Comparison of ENCODE assay signal across 10 cellular contexts in the genomic region with DNA sequence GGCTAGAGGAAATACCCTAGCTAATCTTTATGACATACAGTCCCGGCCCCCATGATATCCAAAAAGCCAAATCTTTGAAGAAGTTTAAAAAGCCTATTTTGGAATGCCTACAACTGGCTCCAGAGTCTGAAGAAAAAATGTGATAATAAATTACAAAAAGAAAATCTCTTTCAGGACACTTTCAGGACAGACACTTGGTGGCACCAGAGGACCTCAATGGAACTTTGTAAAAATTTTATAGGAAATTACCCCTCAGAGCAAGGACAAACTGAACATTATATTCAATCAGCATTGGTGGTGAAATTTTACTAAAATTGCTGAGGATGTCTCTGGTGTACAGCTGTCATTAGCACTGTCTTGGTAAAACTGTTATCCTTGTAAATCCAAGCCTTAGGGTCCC.
DNase-seq lines count a peak whose midpoint lies in the region; ATAC-seq and TF ChIP-seq lines count a peak whose summit lies in the region.
"Had no signal": no experiment of that assay in that cellular context is flagged by ENCODE, and none has a peak within 500 bp of the region (broad histone marks: within the 10 kb centered on the region; RNA-seq: fewer than 3 reads in every experiment).

No MANE protein-coding gene starts in this region.

- TF ChIP-seq CTCF in NB4 (IDR thresholded peaks at IDR 0.05; ENCODE audit: low read depth, low read length) (peak; percentile 29), epithelial cell of esophagus (IDR thresholded peaks at IDR 0.05; ENCODE audit: insufficient read depth, low read depth, low read length, missing control alignments) (peak; percentile 51), type B pancreatic cell (conservative IDR thresholded peaks at IDR 0.05) (peak; percentile 64), omental fat pad (IDR thresholded peaks at IDR 0.05) (no peak)

- H3K36me3 Mint-ChIP-seq in activated naive CD4-positive, alpha-beta T cell treated with anti-CD3 and anti-CD28 coated beads for 36 hours (ENCODE audit: low read depth), result no peaks in the 10 kb centered on the region
- H3K36me3 Mint-ChIP-seq in type B pancreatic cell, result no peaks in the 10 kb centered on the region
- no peaks in the 10 kb centered on the region for H3K36me3 Mint-ChIP-seq in activated T-helper 17 cell treated with anti-CD3 and anti-CD28 coated beads, Interleukin-2, amount 50 U/mL, for 72 hours (ENCODE audit: low read depth)

- CTCF ChIA-PET in activated naive CD4-positive, alpha-beta T cell treated with anti-CD3 and anti-CD28 coated beads for 36 hours (lab: Charles Lee), result interaction anchor here (0.6 to 2.2 kb wide), 4 partner anchors 47 to 310 kb away, joined by 3 to 6 read pairs (median 4); no protein-coding TSS in a partner anchor

- no peaks in the 10 kb centered on the region for H3K4me1 Mint-ChIP-seq in activated naive CD4-positive, alpha-beta T cell treated with anti-CD3 and anti-CD28 coated beads for 36 hours (ENCODE audit: low read depth)
- H3K4me1 Mint-ChIP-seq in type B pancreatic cell (ENCODE audit: unreplicated experiment), result no peaks in the 10 kb centered on the region
- no peaks in the 10 kb centered on the region for H3K4me1 Mint-ChIP-seq in activated T-helper 17 cell treated with anti-CD3 and anti-CD28 coated beads, Interleukin-2, amount 50 U/mL, for 72 hours

- H3K4me3 ChIP-seq in NB4 (ENCODE audit: low read depth, low read length) (no peak overlapping the region), epithelial cell of esophagus (ENCODE audit: low read length) (no peak overlapping the region)

- DNase-seq in activated naive CD4-positive, alpha-beta T cell treated with anti-CD3 and anti-CD28 coated beads for 36 hours, result peak; percentile 23
- DNase-seq in activated naive CD4-positive, alpha-beta T cell treated with Interleukin-2 at 50 U/mL for 16 hours, result no peak
- DNase-seq in NB4 (ENCODE audit: low read depth), result peak; percentile 27
- peak; percentile 4 for DNase-seq in epithelial cell of esophagus (ENCODE audit: low read depth)
- no peak for DNase-seq in type B pancreatic cell (ENCODE audit: extremely low spot score, unreplicated experiment)
- DNase-seq in omental fat pad (ENCODE audit: low spot score), result no peak
- no peak for DNase-seq in activated CD8-positive, alpha-beta memory T cell treated with anti-CD3 and anti-CD28 coated beads, Interleukin-2, amount 50 U/mL, for 4 hours
- DNase-seq: effector CD8-positive, alpha-beta T cell; left ventricle myocardium superior had no signal

- ATAC-seq in omental fat pad (ENCODE audit: low FRiP score), result no peak
- ATAC-seq in activated T-helper 17 cell treated with anti-CD3 and anti-CD28 coated beads, Interleukin-2, amount 50 U/mL, for 72 hours (replicated peaks), result no peak
- ATAC-seq: left ventricle myocardium superior had no signal

- H3K9me3 Mint-ChIP-seq in activated naive CD4-positive, alpha-beta T cell treated with anti-CD3 and anti-CD28 coated beads for 36 hours, result no peaks in the 10 kb centered on the region
- no peaks in the 10 kb centered on the region for H3K9me3 Mint-ChIP-seq in type B pancreatic cell
- no peaks in the 10 kb centered on the region for H3K9me3 Mint-ChIP-seq in activated T-helper 17 cell treated with anti-CD3 and anti-CD28 coated beads, Interleukin-2, amount 50 U/mL, for 72 hours

- H3K27ac Mint-ChIP-seq in activated naive CD4-positive, alpha-beta T cell treated with anti-CD3 and anti-CD28 coated beads for 36 hours, result no peak overlapping the region
- H3K27ac Mint-ChIP-seq in type B pancreatic cell, result no peak overlapping the region
- no peak overlapping the region for H3K27ac Mint-ChIP-seq in activated T-helper 17 cell treated with anti-CD3 and anti-CD28 coated beads, Interleukin-2, amount 50 U/mL, for 72 hours

- intact Hi-C loops in activated naive CD4-positive, alpha-beta T cell treated with anti-CD3 and anti-CD28 coated beads for 36 hours (cut with micrococcal nuclease), result loop anchor here (1.0 to 2.0 kb wide), 3 partner anchors 80 to 352 kb away; no protein-coding TSS in a partner anchor

- no peak overlapping the region for H3K4me3 Mint-ChIP-seq in activated naive CD4-positive, alpha-beta T cell treated with anti-CD3 and anti-CD28 coated beads for 36 hours
- H3K4me3 Mint-ChIP-seq in type B pancreatic cell, result no peak overlapping the region
- H3K4me3 Mint-ChIP-seq in activated T-helper 17 cell treated with anti-CD3 and anti-CD28 coated beads, Interleukin-2, amount 50 U/mL, for 72 hours, result no peak overlapping the region

- peaks cover 22% of the 10 kb centered on the region for H3K27me3 Mint-ChIP-seq in activated naive CD4-positive, alpha-beta T cell treated with anti-CD3 and anti-CD28 coated beads for 36 hours (ENCODE audit: low read depth)
- H3K27me3 Mint-ChIP-seq in type B pancreatic cell, result peaks cover 6% of the 10 kb centered on the region
- H3K27me3 Mint-ChIP-seq in activated T-helper 17 cell treated with anti-CD3 and anti-CD28 coated beads, Interleukin-2, amount 50 U/mL, for 72 hours, result peaks cover 25% of the 10 kb centered on the region

- no peak for TF ChIP-seq POLR2A in NB4 (IDR thresholded peaks at IDR 0.05; ENCODE audit: extremely low read depth, insufficient read length)

Comparison
In these comparisons a context has a peak if more than half of its experiments do, and no peak if none do; other contexts are left out.
1. DNase-seq: peak in activated naive CD4-positive, alpha-beta T cell treated with anti-CD3 and anti-CD28 coated beads for 36 hours (single experiment), NB4 (single experiment) and epithelial cell of esophagus (single experiment); none in activated naive CD4-positive, alpha-beta T cell treated with Interleukin-2 at 50 U/mL for 16 hours (single experiment), type B pancreatic cell (single experiment), omental fat pad (single experiment) and activated CD8-positive, alpha-beta memory T cell treated with anti-CD3 and anti-CD28 coated beads, Interleukin-2, amount 50 U/mL, for 4 hours (single experiment).
2. CTCF ChIP-seq: peak in NB4 (single experiment), epithelial cell of esophagus (single experiment) and type B pancreatic cell (single experiment); none in omental fat pad (0 of 3).